Comparison of ENCODE assay signal across 1 cellular context in the genomic region with DNA sequence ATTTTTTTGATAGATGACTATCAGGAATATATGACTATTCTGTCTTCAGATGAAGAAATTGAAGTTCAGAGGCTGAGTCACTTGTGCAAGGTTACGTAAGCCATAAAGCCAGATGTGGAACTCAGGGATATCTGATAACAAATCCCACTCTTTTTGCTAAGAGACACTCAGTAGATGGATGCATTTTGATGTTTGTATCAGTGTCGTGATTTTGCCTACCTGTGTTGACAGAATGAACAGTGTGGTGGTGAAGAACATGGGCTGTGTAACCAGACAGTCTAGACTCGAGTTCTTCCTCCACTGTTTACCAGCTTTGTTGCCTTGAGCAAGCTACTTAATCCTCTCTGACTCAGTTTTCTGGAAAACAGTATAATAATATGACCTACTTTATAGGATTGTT.
TF ChIP-seq lines count a peak whose summit lies in the region.

No MANE protein-coding gene starts in this region.

TF ChIP-seq in HepG2, 621 proteins besides CTCF, POLR2A, EP300 and RAD21 (continued from another document):
- TF ChIP-seq, protein P1, sequence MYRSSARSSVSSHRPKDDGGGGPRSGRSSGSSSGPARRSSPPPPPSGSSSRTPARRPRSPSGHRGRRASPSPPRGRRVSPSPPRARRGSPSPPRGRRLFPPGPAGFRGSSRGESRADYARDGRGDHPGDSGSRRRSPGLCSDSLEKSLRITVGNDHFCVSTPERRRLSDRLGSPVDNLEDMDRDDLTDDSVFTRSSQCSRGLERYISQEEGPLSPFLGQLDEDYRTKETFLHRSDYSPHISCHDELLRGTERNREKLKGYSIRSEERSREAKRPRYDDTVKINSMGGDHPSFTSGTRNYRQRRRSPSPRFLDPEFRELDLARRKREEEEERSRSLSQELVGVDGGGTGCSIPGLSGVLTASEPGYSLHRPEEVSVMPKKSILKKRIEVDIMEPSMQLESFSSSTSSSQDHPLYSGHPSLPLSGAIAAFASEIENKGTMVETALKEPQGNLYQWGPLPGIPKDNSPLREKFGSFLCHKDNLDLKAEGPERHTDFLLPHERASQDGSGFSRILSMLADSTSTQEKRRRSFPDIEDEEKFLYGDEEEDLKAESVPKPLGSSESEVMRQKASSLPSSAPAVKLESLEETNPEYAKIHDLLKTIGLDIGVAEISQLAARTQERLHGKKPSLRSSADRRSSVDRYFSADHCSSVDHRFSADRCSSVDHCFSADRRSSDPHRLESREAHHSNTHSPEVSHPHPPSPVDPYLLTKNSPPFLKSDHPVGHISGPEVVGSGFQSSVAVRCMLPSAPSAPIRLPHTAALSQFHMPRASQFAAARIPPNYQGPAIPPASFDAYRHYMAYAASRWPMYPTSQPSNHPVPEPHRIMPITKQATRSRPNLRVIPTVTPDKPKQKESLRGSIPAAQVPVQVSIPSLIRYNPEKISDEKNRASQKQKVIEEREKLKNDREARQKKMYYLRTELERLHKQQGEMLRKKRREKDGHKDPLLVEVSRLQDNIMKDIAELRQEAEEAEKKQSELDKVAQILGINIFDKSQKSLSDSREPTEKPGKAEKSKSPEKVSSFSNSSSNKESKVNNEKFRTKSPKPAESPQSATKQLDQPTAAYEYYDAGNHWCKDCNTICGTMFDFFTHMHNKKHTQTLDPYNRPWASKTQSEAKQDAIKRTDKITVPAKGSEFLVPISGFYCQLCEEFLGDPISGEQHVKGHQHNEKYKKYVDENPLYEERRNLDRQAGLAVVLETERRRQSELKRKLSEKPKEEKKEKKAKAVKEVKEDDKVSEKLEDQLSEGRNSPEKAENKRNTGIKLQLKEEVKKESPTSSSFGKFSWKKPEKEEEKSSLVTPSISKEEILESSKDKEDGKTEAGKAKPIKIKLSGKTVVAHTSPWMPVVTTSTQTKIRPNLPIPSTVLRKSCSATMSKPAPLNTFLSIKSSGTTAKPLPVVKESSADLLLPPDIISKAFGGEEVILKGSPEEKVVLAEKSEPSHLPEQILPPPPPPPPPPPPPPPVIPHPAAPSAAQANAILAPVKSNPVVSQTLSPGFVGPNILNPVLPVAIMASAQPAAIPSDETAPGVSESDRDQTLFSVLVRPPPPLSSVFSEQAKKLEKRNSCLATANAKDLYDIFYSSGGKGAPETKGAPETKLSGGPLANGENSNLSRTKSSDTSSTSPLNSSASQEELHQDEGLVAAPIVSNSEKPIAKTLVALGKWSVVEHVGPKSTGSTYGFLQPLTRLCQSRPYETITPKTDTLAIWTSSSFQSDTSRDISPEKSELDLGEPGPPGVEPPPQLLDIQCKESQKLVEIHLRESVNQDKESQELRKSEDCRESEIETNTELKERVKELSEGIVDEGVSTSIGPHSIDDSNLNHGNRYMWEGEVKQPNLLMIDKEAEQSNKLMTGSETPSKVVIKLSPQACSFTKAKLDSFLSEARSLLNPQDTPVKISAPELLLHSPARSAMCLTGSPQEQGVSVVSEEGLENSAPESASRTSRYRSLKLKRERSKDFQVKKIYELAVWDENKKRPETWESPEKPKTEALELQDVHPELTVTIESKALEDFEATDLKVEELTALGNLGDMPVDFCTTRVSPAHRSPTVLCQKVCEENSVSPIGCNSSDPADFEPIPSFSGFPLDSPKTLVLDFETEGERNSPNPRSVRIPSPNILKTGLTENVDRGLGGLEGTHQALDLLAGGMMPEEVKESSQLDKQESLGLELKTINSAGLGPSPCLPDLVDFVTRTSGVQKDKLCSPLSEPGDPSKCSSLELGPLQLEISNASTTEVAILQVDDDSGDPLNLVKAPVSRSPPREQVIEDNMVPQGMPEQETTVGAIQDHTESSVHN (CRISPR knock-in tag; IDR thresholded peaks at IDR 0.05), result no peak
- TF ChIP-seq MTF1 (CRISPR knock-in tag; IDR thresholded peaks at IDR 0.05) (no peak), SETDB1 (CRISPR knock-in tag; IDR thresholded peaks at IDR 0.05; ENCODE audit: borderline replicate concordance) (no peak)
- TF ChIP-seq, protein P2, sequence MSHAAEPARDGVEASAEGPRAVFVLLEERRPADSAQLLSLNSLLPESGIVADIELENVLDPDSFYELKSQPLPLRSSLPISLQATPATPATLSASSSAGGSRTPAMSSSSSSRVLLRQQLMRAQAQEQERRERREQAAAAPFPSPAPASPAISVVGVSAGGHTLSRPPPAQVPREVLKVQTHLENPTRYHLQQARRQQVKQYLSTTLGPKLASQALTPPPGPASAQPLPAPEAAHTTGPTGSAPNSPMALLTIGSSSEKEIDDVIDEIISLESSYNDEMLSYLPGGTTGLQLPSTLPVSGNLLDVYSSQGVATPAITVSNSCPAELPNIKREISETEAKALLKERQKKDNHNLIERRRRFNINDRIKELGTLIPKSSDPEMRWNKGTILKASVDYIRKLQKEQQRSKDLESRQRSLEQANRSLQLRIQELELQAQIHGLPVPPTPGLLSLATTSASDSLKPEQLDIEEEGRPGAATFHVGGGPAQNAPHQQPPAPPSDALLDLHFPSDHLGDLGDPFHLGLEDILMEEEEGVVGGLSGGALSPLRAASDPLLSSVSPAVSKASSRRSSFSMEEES (CRISPR knock-in tag; IDR thresholded peaks at IDR 0.05), result no peak
- TF ChIP-seq, protein P3, sequence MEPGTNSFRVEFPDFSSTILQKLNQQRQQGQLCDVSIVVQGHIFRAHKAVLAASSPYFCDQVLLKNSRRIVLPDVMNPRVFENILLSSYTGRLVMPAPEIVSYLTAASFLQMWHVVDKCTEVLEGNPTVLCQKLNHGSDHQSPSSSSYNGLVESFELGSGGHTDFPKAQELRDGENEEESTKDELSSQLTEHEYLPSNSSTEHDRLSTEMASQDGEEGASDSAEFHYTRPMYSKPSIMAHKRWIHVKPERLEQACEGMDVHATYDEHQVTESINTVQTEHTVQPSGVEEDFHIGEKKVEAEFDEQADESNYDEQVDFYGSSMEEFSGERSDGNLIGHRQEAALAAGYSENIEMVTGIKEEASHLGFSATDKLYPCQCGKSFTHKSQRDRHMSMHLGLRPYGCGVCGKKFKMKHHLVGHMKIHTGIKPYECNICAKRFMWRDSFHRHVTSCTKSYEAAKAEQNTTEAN (CRISPR knock-in tag; conservative IDR thresholded peaks at IDR 0.05), result no peak
